26 cellular contexts compared by ENCODE assay signal in the genomic region with DNA sequence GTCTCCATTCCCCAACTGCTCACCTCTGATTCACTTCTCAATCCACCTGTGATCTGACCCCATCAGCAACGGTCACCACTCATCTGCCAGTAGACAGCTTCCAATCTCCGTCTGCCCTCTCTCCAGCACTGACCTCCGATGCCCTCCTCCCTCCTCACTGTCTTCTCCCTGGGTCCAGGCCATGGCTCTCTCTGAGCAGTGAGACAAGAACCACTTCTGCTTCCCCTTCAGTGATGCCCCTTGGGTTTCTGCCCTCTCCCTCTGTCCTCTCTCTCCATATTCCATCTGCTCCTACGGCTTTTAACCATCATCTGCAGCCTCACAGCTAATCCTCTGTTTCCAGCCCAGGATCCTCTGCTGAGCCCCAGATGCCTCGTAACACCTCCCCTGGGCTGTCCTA. TPM values are rescaled to one million over a fixed set of nuclear protein-coding genes. Genes with fewer than 3 reads are reported as not detected.
"Had no signal": no experiment of that assay in that cellular context is flagged by ENCODE, and none has a peak within 500 bp of the region (broad histone marks: within the 10 kb centered on the region; RNA-seq: fewer than 3 reads in every experiment).

No MANE protein-coding gene starts in this region.

- H3K9ac ChIP-seq: KMS-11 had no signal

- H3K4me3 ChIP-seq: adrenal gland, body of pancreas, breast epithelium, SJCRH30, SK-N-MC had no signal

- H3K27ac ChIP-seq: adrenal gland, body of pancreas, breast epithelium, KMS-11, SJCRH30, SK-N-MC had no signal

- H3K36me3 ChIP-seq: adrenal gland, breast epithelium, SJCRH30 had no signal

- H3K4me2 ChIP-seq: KMS-11 had no signal

- H3K4me1 ChIP-seq: adrenal gland, body of pancreas had no signal

- DNase-seq: activated CD4-positive, alpha-beta T cell treated with anti-CD3 and anti-CD28 coated beads, Interleukin-2, amount 10 ng/mL, durations not matched to agents 24 days and 14 days; activated CD4-positive, alpha-beta T cell treated with anti-CD3 and anti-CD28 coated beads, Interleukin-2, amount 50 U/mL, for 4 hours; activated CD8-positive, alpha-beta T cell treated with anti-CD3 and anti-CD28 coated beads for 36 hours; activated gamma-delta T cell; activated naive CD4-positive, alpha-beta T cell treated with Interleukin-2 at 50 U/mL for 16 hours; activated T-cell treated with anti-CD3 and anti-CD28 coated beads, Interleukin-2, amount 50 U/mL, for 1 hour; adrenal gland; body of pancreas; caudate nucleus; cerebellar nuclear complex; MV-4-11; NCI-H1092; NCI-H1436 treated with DMSO at 0.1 percent for 48 hours; NCI-H1694 treated with DMSO at 0.1 percent for 48 hours; NCI-H2029; NCI-H345; NCI-H526 treated with DMSO at 0.1 percent for 48 hours; NCI-H774; SHP77; SJCRH30; T1000 had no signal

- H3K9me3 ChIP-seq: adrenal gland, body of pancreas, breast epithelium, SJCRH30 had no signal

- ATAC-seq: activated CD8-positive, alpha-beta T cell treated with anti-CD3 and anti-CD28 coated beads for 36 hours; activated naive CD4-positive, alpha-beta T cell treated with anti-CD3 and anti-CD28 coated beads, Interleukin-2, amount 50 U/mL, for 72 hours; body of pancreas; Panc1 had no signal

- H3K27me3 ChIP-seq: body of pancreas, SJCRH30 had no signal

RNA-seq across cellular contexts. Expression of a gene that starts 55.5 kb away (rescaled TPM):
- polyA plus RNA-seq: adrenal gland had no signal
